In the genomic region with DNA sequence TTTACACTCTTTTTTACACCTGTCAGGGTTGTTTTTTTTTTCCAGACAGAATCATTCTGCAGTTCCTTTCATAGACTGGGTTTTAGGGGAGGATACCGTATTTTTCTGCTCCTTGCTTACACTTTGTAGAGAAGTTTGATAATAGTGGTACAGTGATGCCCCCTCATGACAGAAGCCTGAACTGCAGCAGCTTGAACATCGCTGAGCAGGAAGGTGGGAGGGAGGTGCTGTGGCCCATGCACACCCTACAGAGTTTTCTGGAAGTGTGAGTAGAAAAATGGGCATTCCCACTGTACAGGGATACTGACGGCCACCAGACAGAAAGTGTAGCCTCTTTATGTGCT, we compare ENCODE assay signal across 7 cellular contexts.
DNase-seq lines count a peak whose midpoint lies in the region; ATAC-seq and TF ChIP-seq lines count a peak whose summit lies in the region.

No MANE protein-coding gene starts in this region.

- DNase-seq in NCI-H1092 treated with DMSO at 0.1 percent for 48 hours (lab: John Stamatoyannopoulos, UW) (peak; percentile 78), T-helper 9 cell (peak; percentile 61), astrocyte of the hippocampus (ENCODE audit: low read depth, low spot score) (peak; percentile 86), iPS-NIHi11 (ENCODE audit: low spot score) (peak; percentile 57)
- peak; percentile 43 to 75 for DNase-seq in stimulated activated CD4-positive, alpha-beta T cell treated with anti-CD3 and anti-CD28 coated beads, Interleukin-12 subunit alpha, Interleukin-12 subunit beta, amount 100 ng/mL, for 24 hours (ENCODE audit: low read depth in 2 of 2)

- TF ChIP-seq CTCF in GM12875 (IDR thresholded peaks at IDR 0.05; ENCODE audit: borderline replicate concordance, insufficient read depth, low read depth, low read length): peak; percentile 78

- no peak overlapping the region for H3K4me3 ChIP-seq in GM12875 (ENCODE audit: low read depth, low read length)

- ATAC-seq in HG02588 (IDR thresholded peaks at IDR 0.05; ENCODE audit: unreplicated experiment): peak; percentile 89
